1 cellular context compared by ENCODE assay signal in the genomic region with DNA sequence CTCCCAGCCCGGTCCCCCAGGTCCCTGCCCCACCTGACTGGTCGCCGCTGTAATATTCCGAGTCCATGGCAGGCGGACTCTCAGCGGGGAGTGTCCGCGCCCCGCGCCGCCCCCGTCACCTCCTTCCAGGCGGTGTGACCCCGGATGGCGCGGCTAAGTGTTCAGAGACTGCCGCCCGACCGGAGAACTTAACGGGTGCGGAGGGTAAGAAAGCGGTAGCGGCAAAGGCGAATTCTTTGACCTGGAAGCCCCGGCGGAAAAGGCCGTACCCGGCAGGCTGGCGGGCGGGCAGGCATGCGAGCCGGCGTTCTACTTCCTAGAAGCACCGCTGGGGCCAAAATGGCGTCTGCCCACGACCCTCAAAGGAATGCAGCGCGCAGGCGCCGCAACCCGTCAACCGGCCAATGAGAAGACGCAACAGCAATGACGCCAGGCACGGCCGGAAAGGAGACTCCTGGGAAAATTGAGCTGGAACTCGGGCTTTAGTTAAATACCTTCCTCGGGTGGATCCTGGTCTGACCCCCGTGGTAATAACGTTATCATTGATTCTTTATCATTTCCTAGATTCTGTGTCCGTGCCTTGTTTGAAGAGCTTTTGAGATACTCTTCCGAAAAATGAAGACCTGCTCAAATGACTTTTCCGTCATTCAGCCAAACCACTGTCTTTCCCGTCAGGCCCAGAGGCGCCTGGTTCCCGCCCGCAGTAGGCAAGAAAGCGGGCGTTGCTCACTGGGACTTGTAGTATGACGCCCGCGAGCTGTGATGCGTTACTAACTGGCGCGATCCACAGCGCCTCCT.
A peak's percentile ranks its signal among the peaks of the same experiment; 100 is the strongest.
TF ChIP-seq lines count a peak whose summit lies in the region.

Gene IWS1, minus strand, starts transcription at position 348 of the 798 bp plus-strand sequence. Its CDS starts 281 bp downstream, at position 67.

TF ChIP-seq in HEK293, 187 proteins besides CTCF, POLR2A, EP300 and RAD21 (continued from another document and continues in another):
- TF ChIP-seq, protein P1, sequence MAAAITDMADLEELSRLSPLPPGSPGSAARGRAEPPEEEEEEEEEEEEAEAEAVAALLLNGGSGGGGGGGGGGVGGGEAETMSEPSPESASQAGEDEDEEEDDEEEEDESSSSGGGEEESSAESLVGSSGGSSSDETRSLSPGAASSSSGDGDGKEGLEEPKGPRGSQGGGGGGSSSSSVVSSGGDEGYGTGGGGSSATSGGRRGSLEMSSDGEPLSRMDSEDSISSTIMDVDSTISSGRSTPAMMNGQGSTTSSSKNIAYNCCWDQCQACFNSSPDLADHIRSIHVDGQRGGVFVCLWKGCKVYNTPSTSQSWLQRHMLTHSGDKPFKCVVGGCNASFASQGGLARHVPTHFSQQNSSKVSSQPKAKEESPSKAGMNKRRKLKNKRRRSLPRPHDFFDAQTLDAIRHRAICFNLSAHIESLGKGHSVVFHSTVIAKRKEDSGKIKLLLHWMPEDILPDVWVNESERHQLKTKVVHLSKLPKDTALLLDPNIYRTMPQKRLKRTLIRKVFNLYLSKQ (tag by site-specific recombination; IDR thresholded peaks at IDR 0.05; ENCODE audit: borderline replicate concordance), result no peak
- TF ChIP-seq, protein P2, sequence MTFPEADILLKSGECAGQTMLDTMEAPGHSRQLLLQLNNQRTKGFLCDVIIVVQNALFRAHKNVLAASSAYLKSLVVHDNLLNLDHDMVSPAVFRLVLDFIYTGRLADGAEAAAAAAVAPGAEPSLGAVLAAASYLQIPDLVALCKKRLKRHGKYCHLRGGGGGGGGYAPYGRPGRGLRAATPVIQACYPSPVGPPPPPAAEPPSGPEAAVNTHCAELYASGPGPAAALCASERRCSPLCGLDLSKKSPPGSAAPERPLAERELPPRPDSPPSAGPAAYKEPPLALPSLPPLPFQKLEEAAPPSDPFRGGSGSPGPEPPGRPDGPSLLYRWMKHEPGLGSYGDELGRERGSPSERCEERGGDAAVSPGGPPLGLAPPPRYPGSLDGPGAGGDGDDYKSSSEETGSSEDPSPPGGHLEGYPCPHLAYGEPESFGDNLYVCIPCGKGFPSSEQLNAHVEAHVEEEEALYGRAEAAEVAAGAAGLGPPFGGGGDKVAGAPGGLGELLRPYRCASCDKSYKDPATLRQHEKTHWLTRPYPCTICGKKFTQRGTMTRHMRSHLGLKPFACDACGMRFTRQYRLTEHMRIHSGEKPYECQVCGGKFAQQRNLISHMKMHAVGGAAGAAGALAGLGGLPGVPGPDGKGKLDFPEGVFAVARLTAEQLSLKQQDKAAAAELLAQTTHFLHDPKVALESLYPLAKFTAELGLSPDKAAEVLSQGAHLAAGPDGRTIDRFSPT (tag by site-specific recombination; IDR thresholded peaks at IDR 0.05), result peak; percentile 78
- TF ChIP-seq ZNF580 (tag by site-specific recombination; IDR thresholded peaks at IDR 0.05) (no peak), ZNF274 (IDR thresholded peaks at IDR 0.05; ENCODE audit: low read length) (no peak), ZNF274 (tag by site-specific recombination; IDR thresholded peaks at IDR 0.05; ENCODE audit: borderline replicate concordance) (no peak), KLF16 (tag by site-specific recombination; IDR thresholded peaks at IDR 0.05) (peak; percentile 16; the same call in 1 of the 2 replicates), TCF7L2 (IDR thresholded peaks at IDR 0.05; ENCODE audit: borderline replicate concordance, low read depth, low read length) (no peak), ZNF626 (tag by site-specific recombination; IDR thresholded peaks at IDR 0.05) (no peak), SP3 (tag by site-specific recombination; IDR thresholded peaks at IDR 0.05) (peak; percentile 78), EGR2 (tag by site-specific recombination; IDR thresholded peaks at IDR 0.05; ENCODE audit: low read depth) (peak; percentile 40; the same call in 1 of the 2 replicates), GLI2 (tag by site-specific recombination; IDR thresholded peaks at IDR 0.05; ENCODE audit: borderline replicate concordance, low read depth) (no peak), ZNF394 (tag by site-specific recombination; IDR thresholded peaks at IDR 0.05; ENCODE audit: borderline replicate concordance) (peak; percentile 31; the same call in 1 of the 2 replicates), SP2 (tag by site-specific recombination; IDR thresholded peaks at IDR 0.05) (peak; percentile 68), ZNF266 (tag by site-specific recombination; IDR thresholded peaks at IDR 0.05; ENCODE audit: low read depth) (no peak), SALL2 (tag by site-specific recombination; IDR thresholded peaks at IDR 0.05; ENCODE audit: borderline replicate concordance) (no peak), ZNF596 (tag by site-specific recombination; IDR thresholded peaks at IDR 0.05) (no peak), ZSCAN30 (tag by site-specific recombination; IDR thresholded peaks at IDR 0.05) (peak; percentile 45; the same call in 1 of the 2 replicates), ZNF223 (tag by site-specific recombination; IDR thresholded peaks at IDR 0.05) (no peak), ZNF157 (tag by site-specific recombination; IDR thresholded peaks at IDR 0.05) (no peak), PRDM4 (tag by site-specific recombination; IDR thresholded peaks at IDR 0.05) (no peak), ZNF202 (tag by site-specific recombination; IDR thresholded peaks at IDR 0.05; ENCODE audit: borderline replicate concordance) (no peak), ZNF138 (tag by site-specific recombination; IDR thresholded peaks at IDR 0.05; ENCODE audit: borderline replicate concordance) (no peak), ZNF76 (tag by site-specific recombination; IDR thresholded peaks at IDR 0.05; ENCODE audit: borderline replicate concordance, low read depth) (peak; percentile 95), ZNF184 (tag by site-specific recombination; IDR thresholded peaks at IDR 0.05) (no peak), MEIS1 (CRISPR knock-in tag; IDR thresholded peaks at IDR 0.05; ENCODE audit: borderline replicate concordance) (no peak), ZNF558 (tag by site-specific recombination; IDR thresholded peaks at IDR 0.05) (no peak), ZSCAN5A (tag by site-specific recombination; IDR thresholded peaks at IDR 0.05) (0 out of 2 replicates have a peak, but pooled peaks have one; percentile 16)
- TF ChIP-seq, protein P3, sequence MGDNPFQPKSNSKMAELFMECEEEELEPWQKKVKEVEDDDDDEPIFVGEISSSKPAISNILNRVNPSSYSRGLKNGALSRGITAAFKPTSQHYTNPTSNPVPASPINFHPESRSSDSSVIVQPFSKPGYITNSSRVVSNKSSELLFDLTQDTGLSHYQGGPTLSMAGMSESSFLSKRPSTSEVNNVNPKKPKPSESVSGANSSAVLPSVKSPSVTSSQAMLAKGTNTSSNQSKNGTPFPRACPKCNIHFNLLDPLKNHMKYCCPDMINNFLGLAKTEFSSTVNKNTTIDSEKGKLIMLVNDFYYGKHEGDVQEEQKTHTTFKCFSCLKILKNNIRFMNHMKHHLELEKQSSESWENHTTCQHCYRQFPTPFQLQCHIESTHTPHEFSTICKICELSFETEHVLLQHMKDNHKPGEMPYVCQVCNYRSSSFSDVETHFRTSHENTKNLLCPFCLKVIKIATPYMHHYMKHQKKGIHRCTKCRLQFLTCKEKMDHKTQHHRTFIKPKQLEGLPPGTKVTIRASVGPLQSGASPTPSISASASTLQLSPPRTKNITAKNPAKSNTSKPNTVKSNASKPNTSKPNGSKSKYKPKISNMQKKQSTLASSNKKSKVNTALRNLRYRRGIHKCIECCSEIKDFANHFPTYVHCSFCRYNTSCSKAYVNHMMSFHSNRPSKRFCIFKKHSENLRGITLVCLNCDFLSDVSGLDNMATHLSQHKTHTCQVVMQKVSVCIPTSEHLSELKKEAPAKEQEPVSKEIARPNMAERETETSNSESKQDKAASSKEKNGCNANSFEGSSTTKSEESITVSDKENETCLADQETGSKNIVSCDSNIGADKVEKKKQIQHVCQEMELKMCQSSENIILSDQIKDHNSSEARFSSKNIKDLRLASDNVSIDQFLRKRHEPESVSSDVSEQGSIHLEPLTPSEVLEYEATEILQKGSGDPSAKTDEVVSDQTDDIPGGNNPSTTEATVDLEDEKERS (tag by site-specific recombination; IDR thresholded peaks at IDR 0.05), result no peak
- TF ChIP-seq, protein P4, sequence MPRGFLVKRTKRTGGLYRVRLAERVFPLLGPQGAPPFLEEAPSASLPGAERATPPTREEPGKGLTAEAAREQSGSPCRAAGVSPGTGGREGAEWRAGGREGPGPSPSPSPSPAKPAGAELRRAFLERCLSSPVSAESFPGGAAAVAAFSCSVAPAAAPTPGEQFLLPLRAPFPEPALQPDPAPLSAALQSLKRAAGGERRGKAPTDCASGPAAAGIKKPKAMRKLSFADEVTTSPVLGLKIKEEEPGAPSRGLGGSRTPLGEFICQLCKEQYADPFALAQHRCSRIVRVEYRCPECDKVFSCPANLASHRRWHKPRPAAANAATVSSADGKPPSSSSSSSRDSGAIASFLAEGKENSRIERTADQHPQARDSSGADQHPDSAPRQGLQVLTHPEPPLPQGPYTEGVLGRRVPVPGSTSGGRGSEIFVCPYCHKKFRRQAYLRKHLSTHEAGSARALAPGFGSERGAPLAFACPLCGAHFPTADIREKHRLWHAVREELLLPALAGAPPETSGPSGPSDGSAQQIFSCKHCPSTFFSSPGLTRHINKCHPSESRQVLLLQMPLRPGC (tag by site-specific recombination; IDR thresholded peaks at IDR 0.05), result no peak
- TF ChIP-seq, protein P5, sequence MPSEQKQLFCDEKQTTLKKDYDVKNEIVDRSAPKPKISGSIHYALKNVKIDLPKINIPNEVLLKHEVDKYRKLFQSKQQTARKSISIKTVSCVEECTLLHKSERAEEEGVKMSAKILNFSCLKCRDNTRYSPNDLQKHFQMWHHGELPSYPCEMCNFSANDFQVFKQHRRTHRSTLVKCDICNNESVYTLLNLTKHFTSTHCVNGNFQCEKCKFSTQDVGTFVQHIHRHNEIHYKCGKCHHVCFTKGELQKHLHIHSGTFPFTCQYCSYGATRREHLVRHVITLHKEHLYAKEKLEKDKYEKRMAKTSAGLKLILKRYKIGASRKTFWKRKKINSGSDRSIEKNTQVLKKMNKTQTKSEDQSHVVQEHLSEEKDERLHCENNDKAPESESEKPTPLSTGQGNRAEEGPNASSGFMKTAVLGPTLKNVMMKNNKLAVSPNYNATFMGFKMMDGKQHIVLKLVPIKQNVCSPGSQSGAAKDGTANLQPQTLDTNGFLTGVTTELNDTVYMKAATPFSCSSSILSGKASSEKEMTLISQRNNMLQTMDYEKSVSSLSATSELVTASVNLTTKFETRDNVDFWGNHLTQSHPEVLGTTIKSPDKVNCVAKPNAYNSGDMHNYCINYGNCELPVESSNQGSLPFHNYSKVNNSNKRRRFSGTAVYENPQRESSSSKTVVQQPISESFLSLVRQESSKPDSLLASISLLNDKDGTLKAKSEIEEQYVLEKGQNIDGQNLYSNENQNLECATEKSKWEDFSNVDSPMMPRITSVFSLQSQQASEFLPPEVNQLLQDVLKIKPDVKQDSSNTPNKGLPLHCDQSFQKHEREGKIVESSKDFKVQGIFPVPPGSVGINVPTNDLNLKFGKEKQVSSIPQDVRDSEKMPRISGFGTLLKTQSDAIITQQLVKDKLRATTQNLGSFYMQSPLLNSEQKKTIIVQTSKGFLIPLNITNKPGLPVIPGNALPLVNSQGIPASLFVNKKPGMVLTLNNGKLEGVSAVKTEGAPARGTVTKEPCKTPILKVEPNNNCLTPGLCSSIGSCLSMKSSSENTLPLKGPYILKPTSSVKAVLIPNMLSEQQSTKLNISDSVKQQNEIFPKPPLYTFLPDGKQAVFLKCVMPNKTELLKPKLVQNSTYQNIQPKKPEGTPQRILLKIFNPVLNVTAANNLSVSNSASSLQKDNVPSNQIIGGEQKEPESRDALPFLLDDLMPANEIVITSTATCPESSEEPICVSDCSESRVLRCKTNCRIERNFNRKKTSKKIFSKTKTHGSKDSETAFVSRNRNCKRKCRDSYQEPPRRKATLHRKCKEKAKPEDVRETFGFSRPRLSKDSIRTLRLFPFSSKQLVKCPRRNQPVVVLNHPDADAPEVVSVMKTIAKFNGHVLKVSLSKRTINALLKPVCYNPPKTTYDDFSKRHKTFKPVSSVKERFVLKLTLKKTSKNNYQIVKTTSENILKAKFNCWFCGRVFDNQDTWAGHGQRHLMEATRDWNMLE (tag by site-specific recombination; conservative IDR thresholded peaks at IDR 0.05; ENCODE audit: low read depth), result no peak
- TF ChIP-seq, protein P6, sequence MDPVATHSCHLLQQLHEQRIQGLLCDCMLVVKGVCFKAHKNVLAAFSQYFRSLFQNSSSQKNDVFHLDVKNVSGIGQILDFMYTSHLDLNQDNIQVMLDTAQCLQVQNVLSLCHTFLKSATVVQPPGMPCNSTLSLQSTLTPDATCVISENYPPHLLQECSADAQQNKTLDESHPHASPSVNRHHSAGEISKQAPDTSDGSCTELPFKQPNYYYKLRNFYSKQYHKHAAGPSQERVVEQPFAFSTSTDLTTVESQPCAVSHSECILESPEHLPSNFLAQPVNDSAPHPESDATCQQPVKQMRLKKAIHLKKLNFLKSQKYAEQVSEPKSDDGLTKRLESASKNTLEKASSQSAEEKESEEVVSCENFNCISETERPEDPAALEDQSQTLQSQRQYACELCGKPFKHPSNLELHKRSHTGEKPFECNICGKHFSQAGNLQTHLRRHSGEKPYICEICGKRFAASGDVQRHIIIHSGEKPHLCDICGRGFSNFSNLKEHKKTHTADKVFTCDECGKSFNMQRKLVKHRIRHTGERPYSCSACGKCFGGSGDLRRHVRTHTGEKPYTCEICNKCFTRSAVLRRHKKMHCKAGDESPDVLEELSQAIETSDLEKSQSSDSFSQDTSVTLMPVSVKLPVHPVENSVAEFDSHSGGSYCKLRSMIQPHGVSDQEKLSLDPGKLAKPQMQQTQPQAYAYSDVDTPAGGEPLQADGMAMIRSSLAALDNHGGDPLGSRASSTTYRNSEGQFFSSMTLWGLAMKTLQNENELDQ (tag by site-specific recombination; IDR thresholded peaks at IDR 0.05; ENCODE audit: low read depth), result no peak
